11 cellular contexts compared by ENCODE assay signal in genomic region chr15:80697316-80697715, GRCh38. TPM values are rescaled to one million over a fixed set of nuclear protein-coding genes. Genes with fewer than 3 reads are reported as not detected.
DNase-seq lines count a peak whose midpoint lies in the region; ATAC-seq and TF ChIP-seq lines count a peak whose summit lies in the region.
"Had no signal": no experiment of that assay in that cellular context is flagged by ENCODE, and none has a peak within 500 bp of the region (broad histone marks: within the 10 kb centered on the region; RNA-seq: fewer than 3 reads in every experiment).

No MANE protein-coding gene starts in this region.

- H3K27me3 ChIP-seq in SK-N-SH (ENCODE audit: insufficient read depth) = no peaks in the 10 kb centered on the region
- no peaks in the 10 kb centered on the region for H3K27me3 ChIP-seq in sigmoid colon
- H3K27me3 ChIP-seq in testis = no peaks in the 10 kb centered on the region
- H3K27me3 ChIP-seq: tibial artery had no signal

- H3K27ac Mint-ChIP-seq in T-cell = no peak overlapping the region

- H3K4me3 Mint-ChIP-seq in T-cell = peak overlapping the region in 2 of 3 donors; percentile 84 to 86

- no peak for TF ChIP-seq RAD21 in SK-N-SH (IDR thresholded peaks at IDR 0.05; ENCODE audit: low read length)

- H3K4me1 ChIP-seq in SK-N-SH (ENCODE audit: control insufficient read depth in 1 of 2, insufficient read depth in 2 of 2, low read depth in 1 of 2, low read length in 1 of 2) (peaks cover 0 to 17% of the 10 kb centered on the region in 2 experiments; a peak in 2 of 4 replicates), sigmoid colon (peaks cover 0 to 45% (median 35%) of the 10 kb centered on the region in 4 donors), testis (peaks cover 17% of the 10 kb centered on the region)

- H3F3A ChIP-seq in SK-N-SH (replicated peaks; ENCODE audit: insufficient read depth) = peaks cover 13% of the 10 kb centered on the region

- TF ChIP-seq EP300 in SK-N-SH (IDR thresholded peaks at IDR 0.05; ENCODE audit: borderline replicate concordance in 1 of 2, low read depth in 1 of 2, low read length in 1 of 2) (no peak), sigmoid colon (IDR thresholded peaks at IDR 0.05) (no peak)

- H2AFZ ChIP-seq in SK-N-SH (ENCODE audit: low read depth) = no peak overlapping the region

- TF ChIP-seq POLR2A in sigmoid colon (IDR thresholded peaks at IDR 0.05) = peak in 1 of 2 donors; percentile 61
- TF ChIP-seq POLR2A in testis (IDR thresholded peaks at IDR 0.05) = no peak

- peaks cover 0 to 16% of the 10 kb centered on the region in 2 donors for H3K27me3 Mint-ChIP-seq in T-cell

- TF ChIP-seq CTCF in SK-N-SH (IDR thresholded peaks at IDR 0.05) = no peak
- TF ChIP-seq CTCF in fibroblast of pulmonary artery (IDR thresholded peaks at IDR 0.05; ENCODE audit: low read length, missing control alignments) = no peak
- TF ChIP-seq CTCF in sigmoid colon (IDR thresholded peaks at IDR 0.05) = no peak
- no peak for TF ChIP-seq CTCF in testis (IDR thresholded peaks at IDR 0.05)

- no peaks in the 10 kb centered on the region for H3K36me3 Mint-ChIP-seq in T-cell

- DNase-seq in SK-N-SH = no peak
- DNase-seq in T-cell = no peak
- DNase-seq in fibroblast of pulmonary artery (ENCODE audit: low read depth) = no peak
- DNase-seq in sigmoid colon = no peak
- DNase-seq in T-helper 9 cell = no peak
- DNase-seq in testis = no peak
- DNase-seq: left cardiac atrium, tibial artery had no signal

- ATAC-seq in SK-N-SH treated with all-trans-retinoic acid at 6 μM for 48 hours (no peak), T-cell (replicated peaks in 1 of 4) (no peak), GM21515 (IDR thresholded peaks at IDR 0.05; ENCODE audit: unreplicated experiment) (no peak)
- ATAC-seq: left cardiac atrium had no signal

- no peaks in the 10 kb centered on the region for H3K9me3 Mint-ChIP-seq in T-cell

- H3K9me2 ChIP-seq in SK-N-SH = no peaks in the 10 kb centered on the region

- no peak overlapping the region for H3K9ac ChIP-seq in SK-N-SH

- intact Hi-C loops in sigmoid colon (cut with DNase I) (loop anchor here (5.0 to 10.0 kb wide), 4 partner anchors 50 to 277 kb away; partner anchors contain the start of gene CEMIP), testis (cut with DNase I; ENCODE audit: low total_unique reads) (no loop called here)

- H3K36me3 ChIP-seq in SK-N-SH (replicated peaks in 1 of 2; ENCODE audit: control insufficient read depth in 1 of 2, insufficient read depth in 2 of 2, low read length in 1 of 2) (no peaks in the 10 kb centered on the region), sigmoid colon (no peaks in the 10 kb centered on the region), testis (ENCODE audit: low read depth, missing control alignments) (no peaks in the 10 kb centered on the region)
- H3K36me3 ChIP-seq: tibial artery had no signal

- peaks cover 18 to 27% (median 26%) of the 10 kb centered on the region in 3 donors for H3K4me1 Mint-ChIP-seq in T-cell

- no peak overlapping the region for H3K27ac ChIP-seq in SK-N-SH (ENCODE audit: low read depth in 2 of 2, low read length in 1 of 2)
- H3K27ac ChIP-seq in sigmoid colon = peak overlapping the region in 3 of 4 donors; percentile 82 to 86 (median 84)
- no peak overlapping the region for H3K27ac ChIP-seq in testis
- H3K27ac ChIP-seq: 22Rv1 had no signal

- WGBS in SK-N-SH (ENCODE audit: low lambda C conversion rate) = 85% methylated on average over 2 of the region's 2 CpGs
- WGBS in sigmoid colon, 2 donors = 16 to 74% methylated on average over 2 of the region's 2 CpGs
- 59 to 78% methylated on average over 2 of the region's 2 CpGs for WGBS in testis, 2 donors

- POLR2A ChIA-PET in SK-N-SH (lab: Yijun Ruan, JAX) = no interaction called here
- POLR2A ChIA-PET in T-cell (lab: Charles Lee) = no interaction called here

- CTCF ChIA-PET in SK-N-SH (lab: Yijun Ruan, JAX) = interaction anchor here (1.1 to 7.5 kb wide), 4 partner anchors 78 to 130 kb away, joined by 3 to 49 read pairs (median 18); partner anchors contain the start of gene CEMIP
- CTCF ChIA-PET in T-cell (lab: Charles Lee) = no interaction called here

- H3K9me3 ChIP-seq in SK-N-SH (no peaks in the 10 kb centered on the region), sigmoid colon (no peaks in the 10 kb centered on the region), testis (no peaks in the 10 kb centered on the region)
- H3K9me3 ChIP-seq: tibial artery had no signal

- H4K20me1 ChIP-seq in SK-N-SH (ENCODE audit: insufficient read depth) = peaks cover 9% of the 10 kb centered on the region

- H3K4me3 ChIP-seq in SK-N-SH (ENCODE audit: low read depth in 2 of 2, low read length in 1 of 2) (peak overlapping the region; percentile 73 to 76; a peak in 3 of 4 replicates), fibroblast of pulmonary artery (replicated peaks; ENCODE audit: low read depth, low read length) (peak overlapping the region; percentile 82), sigmoid colon (peak overlapping the region in 2 of 4 donors; percentile 63 to 68), testis (no peak overlapping the region)

- H3K79me2 ChIP-seq in SK-N-SH (ENCODE audit: insufficient read depth) = peaks cover 51% of the 10 kb centered on the region

- peak overlapping the region; percentile 97 for H3K4me2 ChIP-seq in SK-N-SH

TF ChIP-seq in SK-N-SH, 30 proteins besides CTCF, POLR2A, EP300 and RAD21 (continues in another document):
- TF ChIP-seq MAX (IDR thresholded peaks at IDR 0.05; ENCODE audit: low read depth) (no peak), FOXM1 (IDR thresholded peaks at IDR 0.05; ENCODE audit: low read depth) (no peak), ZBTB33 (IDR thresholded peaks at IDR 0.05; ENCODE audit: borderline replicate concordance, low read depth) (no peak), RCOR1 (IDR thresholded peaks at IDR 0.05; ENCODE audit: low read length) (no peak), POLR2AphosphoS5 (IDR thresholded peaks at IDR 0.05; ENCODE audit: low read depth, low read length) (no peak), ELF1 (IDR thresholded peaks at IDR 0.05) (no peak), MXI1 (IDR thresholded peaks at IDR 0.05; ENCODE audit: low read depth, low read length) (no peak), SIN3A (IDR thresholded peaks at IDR 0.05; ENCODE audit: borderline replicate concordance, low read depth, low read length) (no peak)

TF ChIP-seq in SK-N-SH treated with all-trans-retinoic acid at 6 μM for 48 hours, 23 proteins besides CTCF, POLR2A, EP300 and RAD21:
- no peak for TF ChIP-seq PATZ1 (CRISPR knock-in tag; IDR thresholded peaks at IDR 0.05; ENCODE audit: borderline replicate concordance)
- TF ChIP-seq RARB (CRISPR knock-in tag; IDR thresholded peaks at IDR 0.05) = no peak

RNA-seq across cellular contexts. Expression of gene ABHD17C, which starts 2.2 kb away (rescaled TPM):
- polyA plus RNA-seq in SK-N-SH (2012; rRNA removed) (9.2 and 11.7 TPM in 2 replicates), sigmoid colon (100 to 1,000 TPM in 2 of 3 donors, 10 to 100 TPM in 1; 62.7 to 174 (median 111) TPM), testis (ENCODE audit: insufficient read depth, low read depth, low replicate concordance) (10.0 TPM)
- polyA plus RNA-seq in SK-N-SH (2012; cell fraction: cytosol; rRNA removed) = 12.4 and 16.0 TPM in 2 replicates
- polyA plus RNA-seq in SK-N-SH (2012; cell fraction: nucleus; rRNA removed) = 4.1 and 7.8 TPM in 2 replicates
- total RNA-seq in T-cell (1 to 10 TPM; 2.2 to 4.4 (median 3.0) TPM), sigmoid colon (1 to 10 TPM; 2.0 to 4.2 (median 2.6) TPM), testis (10 to 100 TPM in 1 of 2 donors, 1 to 10 TPM in 1; 8.0 to 16.3 TPM)

Comparison
In these comparisons a context has a peak if more than half of its experiments do, and no peak if none do; other contexts are left out.
1. H3K27ac ChIP-seq: peak in sigmoid colon (3 of 4); none in SK-N-SH (0 of 2) and testis (0 of 2).
2. H3K4me3 ChIP-seq: peak in SK-N-SH (2 of 2) and fibroblast of pulmonary artery (single experiment); none in testis (0 of 2).